Comparison of ENCODE assay signal across 24 cellular contexts in genomic region chr13:53520132-53520531, GRCh38.
DNase-seq lines count a peak whose midpoint lies in the region; ATAC-seq, FAIRE-seq and TF ChIP-seq lines count a peak whose summit lies in the region.
"Had no signal": no experiment of that assay in that cellular context is flagged by ENCODE, and none has a peak within 500 bp of the region (broad histone marks: within the 10 kb centered on the region; RNA-seq: fewer than 3 reads in every experiment).

No MANE protein-coding gene starts in this region.

- H2BK12ac ChIP-seq in H1 (ENCODE audit: low read depth, low read length) (no peak overlapping the region), neuronal stem cell (ENCODE audit: low read length) (no peak overlapping the region)

- H2BK15ac ChIP-seq in H1 (ENCODE audit: low read length) (no peak overlapping the region), neuronal stem cell (ENCODE audit: low read length) (no peak overlapping the region)

- H3F3A ChIP-seq in MM.1S (ENCODE audit: insufficient read depth, low read length) = no peaks in the 10 kb centered on the region

- no peaks in the 10 kb centered on the region for H3K9me3 ChIP-seq in H1 (ENCODE audit: insufficient read depth in 2 of 2, low read depth in 1 of 2, low read length in 1 of 2)
- H3K9me3 ChIP-seq in neuronal stem cell (replicated peaks in 1 of 2; ENCODE audit: control insufficient read depth in 2 of 2, insufficient read depth in 1 of 2, low read depth in 1 of 2, low read length in 2 of 2) = no peaks in the 10 kb centered on the region
- no peaks in the 10 kb centered on the region for H3K9me3 ChIP-seq in MM.1S (replicated peaks; ENCODE audit: insufficient read depth, low read length)
- no peaks in the 10 kb centered on the region for H3K9me3 ChIP-seq in aorta (ENCODE audit: control insufficient read depth, low read length)
- H3K9me3 ChIP-seq: A549; BE2C; BLaER1 treated with 17β-estradiol and CSF1 and Interleukin-3, amounts not matched to agents 10 nM and 100 nM; HAP-1 had no signal

- H2AFZ ChIP-seq in H1 (ENCODE audit: low read length) (no peak overlapping the region), neuronal stem cell (ENCODE audit: low read length) (peak overlapping the region; percentile 72), MM.1S (ENCODE audit: low read length) (no peak overlapping the region)

- H2BK5ac ChIP-seq in H1 (ENCODE audit: low read depth, low read length) (no peak overlapping the region), neuronal stem cell (ENCODE audit: low read length) (no peak overlapping the region)

- H3K79me2 ChIP-seq in H1 (ENCODE audit: control insufficient read depth in 1 of 2, insufficient read depth in 2 of 2, low read length in 2 of 2) (no peaks in the 10 kb centered on the region), MM.1S (ENCODE audit: low read length) (no peaks in the 10 kb centered on the region)

- H2BK120ac ChIP-seq in H1 (replicated peaks; ENCODE audit: low read depth, low read length) = no peak overlapping the region
- H2BK120ac ChIP-seq in neuronal stem cell (ENCODE audit: low read depth, low read length) = no peak overlapping the region

- TF ChIP-seq POLR2A in H1 (IDR thresholded peaks at IDR 0.05; ENCODE audit: control extremely low read depth in 1 of 2, low read depth in 2 of 2, low read length in 2 of 2) = no peak

- no peak overlapping the region for H2BK20ac ChIP-seq in H1 (ENCODE audit: low read length)

- intact Hi-C loops in aorta (cut with DNase I) = no loop called here

- H4K91ac ChIP-seq in H1 (replicated peaks; ENCODE audit: insufficient read length, low read length) (no peak overlapping the region), neuronal stem cell (ENCODE audit: low read depth, low read length, poor library complexity) (no peak overlapping the region)

- H3K23me2 ChIP-seq in H1 (ENCODE audit: low read depth, low read length) = no peaks in the 10 kb centered on the region

- TF ChIP-seq CTCF in H1 (IDR thresholded peaks at IDR 0.05; ENCODE audit: control extremely low read depth in 1 of 3, insufficient read depth in 1 of 3, low read depth in 1 of 3, low read length in 3 of 3) (no peak), MM.1S (IDR thresholded peaks at IDR 0.05; ENCODE audit: low read length) (no peak)

- H2AK5ac ChIP-seq in H1 (ENCODE audit: low read depth, low read length) (no peak overlapping the region), neuronal stem cell (ENCODE audit: low read depth, low read length) (no peak overlapping the region)

- H3K79me1 ChIP-seq in H1 (ENCODE audit: low read depth, low read length) (no peaks in the 10 kb centered on the region; the same call in 1 of the 2 replicates), neuronal stem cell (ENCODE audit: low read depth, low read length) (no peaks in the 10 kb centered on the region)

- H3K14ac ChIP-seq in H1 (ENCODE audit: insufficient read length) (no peak overlapping the region), neuronal stem cell (ENCODE audit: low read length) (no peak overlapping the region)

- CTCF ChIA-PET in H1 (lab: Charles Lee; ENCODE audit: partially characterized antibody) = no interaction called here

- no peak overlapping the region for H3K4me2 ChIP-seq in H1 (ENCODE audit: insufficient read depth in 1 of 2, low read depth in 2 of 2, low read length in 2 of 2)
- no peak overlapping the region for H3K4me2 ChIP-seq in neuronal stem cell (ENCODE audit: insufficient read depth, low read length, poor library complexity, severe bottlenecking)
- H3K4me2 ChIP-seq in MM.1S (ENCODE audit: low read depth, low read length) = no peak overlapping the region
- H3K4me2 ChIP-seq: A549; BLaER1 treated with 17β-estradiol and CSF1 and Interleukin-3, amounts not matched to agents 10 nM and 100 nM had no signal

- POLR2A ChIA-PET in H1 (lab: Charles Lee; ENCODE audit: partially characterized antibody) = no interaction called here

- H3K27me3 ChIP-seq in H7 (ENCODE audit: control insufficient read depth, insufficient read depth, low read length) (no peaks in the 10 kb centered on the region), H1 (replicated peaks in 1 of 4; ENCODE audit: control insufficient read depth in 3 of 4, extremely low read depth in 1 of 4, insufficient read depth in 3 of 4, low read length in 3 of 4) (no peaks in the 10 kb centered on the region), neuronal stem cell (ENCODE audit: control insufficient read depth in 3 of 3, insufficient read depth in 3 of 3, low read depth in 1 of 3, low read length in 3 of 3) (no peaks in the 10 kb centered on the region), MM.1S (replicated peaks; ENCODE audit: insufficient read depth, low read length) (no peaks in the 10 kb centered on the region), aorta (ENCODE audit: control insufficient read depth in 1 of 2, insufficient read depth in 2 of 2, low read length in 1 of 2) (no peaks in the 10 kb centered on the region)
- H3K27me3 ChIP-seq: BE2C; BLaER1 treated with 17β-estradiol and CSF1 and Interleukin-3, amounts not matched to agents 10 nM and 100 nM had no signal

- peak; percentile 13 for FAIRE-seq in H1 (lab: Jason Lieb, UNC)
- FAIRE-seq: A549, D721Med, GM12891, GM18507 had no signal

- no peak overlapping the region for H3K18ac ChIP-seq in H1 (ENCODE audit: extremely low read depth, low read length)
- H3K18ac ChIP-seq in neuronal stem cell (ENCODE audit: low read length) = no peak overlapping the region

- ATAC-seq in aorta (ENCODE audit: low FRiP score) = no peak
- ATAC-seq: A549 had no signal

- H3K4ac ChIP-seq in H1 (replicated peaks; ENCODE audit: insufficient read length, low read depth, low read length) (no peak overlapping the region), neuronal stem cell (ENCODE audit: low read length) (no peak overlapping the region)

- no peak overlapping the region for H4K8ac ChIP-seq in H1 (ENCODE audit: extremely low read depth, insufficient read depth, low read length)
- H4K8ac ChIP-seq in neuronal stem cell (ENCODE audit: low read depth, low read length) = no peak overlapping the region

- no peaks in the 10 kb centered on the region for H3K9me2 ChIP-seq in MM.1S (replicated peaks; ENCODE audit: insufficient read depth, low read length)

- no peak for TF ChIP-seq RAD21 in H1 (IDR thresholded peaks at IDR 0.05 in 1 of 2, conservative IDR thresholded peaks at IDR 0.05 in 1 of 2; ENCODE audit: low read depth in 2 of 2, low read length in 2 of 2)

- peaks cover 0 to 6% (median 4%) of the 10 kb centered on the region in 4 experiments; a peak in 5 of 7 replicates for H3K4me1 ChIP-seq in H1 (replicated peaks in 1 of 4; ENCODE audit: control insufficient read depth in 3 of 4, insufficient read depth in 4 of 4, low read length in 3 of 4)
- H3K4me1 ChIP-seq in neuronal stem cell (ENCODE audit: control insufficient read depth in 2 of 2, insufficient read depth in 1 of 2, low read depth in 1 of 2, low read length in 2 of 2) = peaks cover 0 to 14% of the 10 kb centered on the region in 2 donors
- no peaks in the 10 kb centered on the region for H3K4me1 ChIP-seq in MM.1S (ENCODE audit: low read length)
- H3K4me1 ChIP-seq in aorta (ENCODE audit: control insufficient read depth in 1 of 2, insufficient read depth in 2 of 2, low read length in 2 of 2) = no peaks in the 10 kb centered on the region
- H3K4me1 ChIP-seq: A549, BE2C had no signal

- no peak overlapping the region for H4K5ac ChIP-seq in H1 (ENCODE audit: insufficient read length, low read depth, low read length)

- DNase-seq in H7 (peak; percentile 2), H1 (ENCODE audit: low read depth in 1 of 2, low spot score in 2 of 2) (no peak), iPS-NIHi7 (ENCODE audit: extremely low spot score) (peak; percentile 21), neuronal stem cell (ENCODE audit: low spot score) (no peak), MM.1S (no peak), DMS114 treated with DMSO at 0.1 percent for 48 hours (lab: John Stamatoyannopoulos, UW; ENCODE audit: unreplicated experiment) (no peak), aorta (no peak)
- DNase-seq: 8988T; ACHN; AML-193; BE2C; CD4-positive, alpha-beta T cell; CD8-positive, alpha-beta memory T cell; DMS 273 treated with DMSO at 0.1 percent for 48 hours; DMS53; DMS79 treated with DMSO at 0.1 percent for 48 hours; GF-D8; HFFc6 had no signal

- H3K9ac ChIP-seq in H1 (replicated peaks in 1 of 4; ENCODE audit: extremely low read depth in 1 of 4, low read depth in 3 of 4, low read length in 3 of 4) (no peak overlapping the region), neuronal stem cell (ENCODE audit: low read depth, low read length, poor library complexity) (no peak overlapping the region), MM.1S (ENCODE audit: low read length) (no peak overlapping the region)
- H3K9ac ChIP-seq: BLaER1 treated with 17β-estradiol and CSF1 and Interleukin-3, amounts not matched to agents 10 nM and 100 nM had no signal

- no peak overlapping the region for H3K56ac ChIP-seq in H1 (replicated peaks; ENCODE audit: insufficient read length, low read depth, low read length)

- no peak for TF ChIP-seq EP300 in H1 (IDR thresholded peaks at IDR 0.05; ENCODE audit: borderline replicate concordance in 1 of 2, low read depth in 2 of 2, low read length in 2 of 2)

- H3K23ac ChIP-seq in H1 (ENCODE audit: insufficient read length) = no peak overlapping the region
- H3K23ac ChIP-seq in neuronal stem cell (ENCODE audit: low read depth, low read length, poor library complexity) = no peak overlapping the region

- H4K20me1 ChIP-seq in H1 (replicated peaks in 1 of 2; ENCODE audit: control insufficient read depth in 1 of 2, insufficient read depth in 2 of 2, low read length in 2 of 2) (no peaks in the 10 kb centered on the region), MM.1S (ENCODE audit: insufficient read depth, low read length) (no peaks in the 10 kb centered on the region)
- H4K20me1 ChIP-seq: BLaER1 treated with 17β-estradiol and CSF1 and Interleukin-3, amounts not matched to agents 10 nM and 100 nM had no signal

- no peaks in the 10 kb centered on the region for H3K36me3 ChIP-seq in H7 (replicated peaks; ENCODE audit: control insufficient read depth, insufficient read depth, low read length)
- H3K36me3 ChIP-seq in H1 (ENCODE audit: control insufficient read depth in 2 of 4, insufficient read depth in 4 of 4, low read length in 3 of 4) = no peaks in the 10 kb centered on the region
- no peaks in the 10 kb centered on the region for H3K36me3 ChIP-seq in neuronal stem cell (replicated peaks in 1 of 2; ENCODE audit: control insufficient read depth in 2 of 2, insufficient read depth in 2 of 2, low read length in 2 of 2)
- H3K36me3 ChIP-seq in MM.1S (replicated peaks; ENCODE audit: insufficient read depth, low read length) = no peaks in the 10 kb centered on the region
- no peaks in the 10 kb centered on the region for H3K36me3 ChIP-seq in aorta (ENCODE audit: control insufficient read depth in 1 of 2, insufficient read depth in 2 of 2, low read length in 1 of 2)
- H3K36me3 ChIP-seq: BE2C; BLaER1 treated with 17β-estradiol and CSF1 and Interleukin-3, amounts not matched to agents 10 nM and 100 nM; HAP-1 had no signal

- H3K4me3 ChIP-seq in H7 (ENCODE audit: insufficient read depth, low read depth, low read length) = no peak overlapping the region
- H3K4me3 ChIP-seq in H1 (ENCODE audit: extremely low read depth in 1 of 4, insufficient read depth in 2 of 4, low read depth in 3 of 4, low read length in 4 of 4) = no peak overlapping the region
- H3K4me3 ChIP-seq in neuronal stem cell (ENCODE audit: low read length in 2 of 2) = no peak overlapping the region
- H3K4me3 ChIP-seq in MM.1S (ENCODE audit: low read length) = no peak overlapping the region
- H3K4me3 ChIP-seq in aorta (ENCODE audit: low read length in 2 of 2) = no peak overlapping the region
- H3K4me3 ChIP-seq: A549; BLaER1 treated with 17β-estradiol and CSF1 and Interleukin-3, amounts not matched to agents 10 nM and 100 nM; HAP-1 had no signal

- H3K27ac ChIP-seq in H1 (ENCODE audit: low read depth, low read length) (no peak overlapping the region), neuronal stem cell (replicated peaks; ENCODE audit: low read length) (no peak overlapping the region), MM.1S (ENCODE audit: low read length) (no peak overlapping the region), aorta (ENCODE audit: low read depth in 1 of 2, low read length in 2 of 2) (no peak overlapping the region)
- H3K27ac ChIP-seq: A549; BLaER1 treated with 17β-estradiol and CSF1 and Interleukin-3, amounts not matched to agents 10 nM and 100 nM had no signal

Comparison
In these comparisons a context has a peak if more than half of its experiments do, and no peak if none do; other contexts are left out.
1. DNase-seq: peak in H7 (single experiment) and iPS-NIHi7 (single experiment); none in H1 (0 of 2), neuronal stem cell (single experiment), MM.1S (single experiment), DMS114 treated with DMSO at 0.1 percent for 48 hours (single experiment) and aorta (0 of 2).